In genomic region chr14:93892923-93893549, GRCh38 we compare ENCODE assay signal across 9 cellular contexts. TPM values are rescaled to one million over a fixed set of nuclear protein-coding genes. Genes with fewer than 3 reads are reported as not detected.
DNase-seq lines count a peak whose midpoint lies in the region; ATAC-seq lines count a peak whose summit lies in the region.
"Had no signal": no experiment of that assay in that cellular context is flagged by ENCODE, and none has a peak within 500 bp of the region (broad histone marks: within the 10 kb centered on the region; RNA-seq: fewer than 3 reads in every experiment).

No MANE protein-coding gene starts in this region.

- DNase-seq in NOMO-1 treated with DMSO at 0.1 percent for 48 hours (lab: John Stamatoyannopoulos, UW; ENCODE audit: unreplicated experiment) (peak; percentile 6), NOMO-1 treated with dmso at 0.1 percent for 144 hours (lab: John Stamatoyannopoulos, UW; ENCODE audit: unreplicated experiment) (no peak), NAMALWA (ENCODE audit: low spot score) (peak; percentile 70), cerebellar cortex (ENCODE audit: low spot score) (peak; percentile 77), left lobe of liver (ENCODE audit: low spot score) (peak; percentile 62)
- DNase-seq in activated CD4-positive, alpha-beta T cell treated with anti-CD3 and anti-CD28 coated beads for 24 hours (ENCODE audit: low read depth in 2 of 2), result peak; percentile 54 to 73
- DNase-seq in stimulated activated CD4-positive, alpha-beta T cell treated with anti-CD3 and anti-CD28 coated beads, Interleukin-4, amount 100 ng/mL, for 24 hours, result peak; percentile 76

- ATAC-seq in left lobe of liver, result peak; percentile 95
- ATAC-seq in HG02623 (IDR thresholded peaks at IDR 0.05; ENCODE audit: unreplicated experiment), result no peak

RNA-seq across cellular contexts. Expression of gene FAM181A, which starts 34.1 kb away (rescaled TPM):
- not detected for total RNA-seq in left lobe of liver
- total RNA-seq: skeletal muscle tissue had no signal
